In genomic region chr17:1782171-1782567, GRCh38 we compare ENCODE assay signal across 14 cellular contexts.
A peak's percentile ranks its signal among the peaks of the same experiment; 100 is the strongest.
DNase-seq lines count a peak whose midpoint lies in the region; ATAC-seq and TF ChIP-seq lines count a peak whose summit lies in the region.
"Had no signal": no experiment of that assay in that cellular context is flagged by ENCODE, and none has a peak within 500 bp of the region (broad histone marks: within the 10 kb centered on the region; RNA-seq: fewer than 3 reads in every experiment).

No MANE protein-coding gene starts in this region.

- H3K27ac Mint-ChIP-seq in dendritic cell treated with granulocyte-macrophage colony-stimulating factor and Interleukin-4, amounts not matched to agents 40 ng/mL and 50 ng/mL, for 4 days: peak overlapping the region; percentile 98

- H3K9me3 Mint-ChIP-seq in dendritic cell treated with granulocyte-macrophage colony-stimulating factor and Interleukin-4, amounts not matched to agents 40 ng/mL and 50 ng/mL, for 4 days: no peaks in the 10 kb centered on the region
- H3K9me3 Mint-ChIP-seq: CD4-positive, CD25-positive, alpha-beta regulatory T cell had no signal

- H3K36me3 Mint-ChIP-seq in dendritic cell treated with granulocyte-macrophage colony-stimulating factor and Interleukin-4, amounts not matched to agents 40 ng/mL and 50 ng/mL, for 4 days (ENCODE audit: low read depth): peaks cover 70% of the 10 kb centered on the region

- no peaks in the 10 kb centered on the region for H3K27me3 ChIP-seq in OCI-LY1 (ENCODE audit: insufficient read depth, low read length)
- no peaks in the 10 kb centered on the region for H3K27me3 ChIP-seq in muscle layer of duodenum (ENCODE audit: low read depth, low read length)

- H3K9me3 ChIP-seq in OCI-LY1 (ENCODE audit: low read length) (no peaks in the 10 kb centered on the region), muscle layer of duodenum (ENCODE audit: control insufficient read depth in 1 of 2, low read length in 2 of 2) (no peaks in the 10 kb centered on the region)

- no peaks in the 10 kb centered on the region for H3K9me2 ChIP-seq in OCI-LY1 (ENCODE audit: low read depth, low read length)

- peaks cover 44% of the 10 kb centered on the region for H3K4me1 Mint-ChIP-seq in dendritic cell treated with granulocyte-macrophage colony-stimulating factor and Interleukin-4, amounts not matched to agents 40 ng/mL and 50 ng/mL, for 4 days (ENCODE audit: low read depth)

- DNase-seq in substantia nigra (lab: John Stamatoyannopoulos, UW): no peak
- DNase-seq in stimulated activated CD4-positive, alpha-beta T cell treated with anti-CD3 and anti-CD28 coated beads, Interleukin-4, amount 100 ng/mL, for 4 hours: no peak
- DNase-seq in stimulated activated CD4-positive, alpha-beta T cell treated with anti-CD3 and anti-CD28 coated beads, Interleukin-1b, Interleukin-23, amount 100 ng/mL, for 48 hours: no peak
- DNase-seq: CD4-positive, CD25-positive, alpha-beta regulatory T cell; erythroblast; H7; NCI-H226; PC-9; stimulated activated CD4-positive, alpha-beta T cell treated with anti-CD3 and anti-CD28 coated beads, Interleukin-15, amount 100 ng/mL, for 24 hours had no signal

- no peak overlapping the region for H3K9ac ChIP-seq in OCI-LY1 (ENCODE audit: low read length)

- peak overlapping the region; percentile 69 for H3K4me3 Mint-ChIP-seq in dendritic cell treated with granulocyte-macrophage colony-stimulating factor and Interleukin-4, amounts not matched to agents 40 ng/mL and 50 ng/mL, for 4 days
- H3K4me3 Mint-ChIP-seq: CD4-positive, CD25-positive, alpha-beta regulatory T cell had no signal

- no peaks in the 10 kb centered on the region for H3F3A ChIP-seq in OCI-LY1 (ENCODE audit: insufficient read depth, low read length)

- H4K20me1 ChIP-seq in OCI-LY1 (ENCODE audit: insufficient read depth, low read length): no peaks in the 10 kb centered on the region

- H3K4me1 ChIP-seq in OCI-LY1 (ENCODE audit: insufficient read depth, low read length, severe bottlenecking): peaks cover 21% of the 10 kb centered on the region
- peaks cover 16 to 23% of the 10 kb centered on the region in 2 donors for H3K4me1 ChIP-seq in muscle layer of duodenum (ENCODE audit: control insufficient read depth in 1 of 2, insufficient read depth in 2 of 2, low read length in 2 of 2)

- H3K79me2 ChIP-seq in OCI-LY1 (ENCODE audit: insufficient read depth, low read length): no peaks in the 10 kb centered on the region

- TF ChIP-seq CTCF in OCI-LY1 (IDR thresholded peaks at IDR 0.05; ENCODE audit: low read length): no peak

- intact Hi-C loops in dendritic cell treated with granulocyte-macrophage colony-stimulating factor and Interleukin-4, amounts not matched to agents 40 ng/mL and 50 ng/mL, for 4 days (cut with micrococcal nuclease): loop anchor here (2.0 to 5.0 kb wide), 2 partner anchors 45 to 65 kb away; no protein-coding TSS in a partner anchor

- H3K36me3 ChIP-seq in OCI-LY1 (ENCODE audit: insufficient read depth, low read length) (peaks cover 87% of the 10 kb centered on the region), muscle layer of duodenum (ENCODE audit: control insufficient read depth in 1 of 2, insufficient read depth in 2 of 2, low read length in 2 of 2) (peaks cover 4 to 23% of the 10 kb centered on the region in 2 donors)

- H3K4me3 ChIP-seq in OCI-LY1 (ENCODE audit: low read depth, low read length, poor library complexity, severe bottlenecking) (no peak overlapping the region), muscle layer of duodenum (ENCODE audit: low read depth in 1 of 2, low read length in 2 of 2) (no peak overlapping the region)
- H3K4me3 ChIP-seq: PC-9 had no signal

- no peak overlapping the region for H2AFZ ChIP-seq in OCI-LY1 (ENCODE audit: low read length)
- H2AFZ ChIP-seq: PC-9 had no signal

- H3K27ac ChIP-seq in OCI-LY1 (ENCODE audit: low read depth, low read length, poor library complexity, severe bottlenecking) (peak overlapping the region; percentile 30), muscle layer of duodenum (ENCODE audit: low read length) (peak overlapping the region; percentile 95), substantia nigra (ENCODE audit: low read depth, low read length, poor library complexity, severe bottlenecking) (peak overlapping the region; percentile 51)
- H3K27ac ChIP-seq: PC-9 had no signal

- ATAC-seq in GM21619 (IDR thresholded peaks at IDR 0.05; ENCODE audit: unreplicated experiment) (no peak), HG02970 (IDR thresholded peaks at IDR 0.05; ENCODE audit: low FRiP score, unreplicated experiment) (no peak)

- H3K27me3 Mint-ChIP-seq in dendritic cell treated with granulocyte-macrophage colony-stimulating factor and Interleukin-4, amounts not matched to agents 40 ng/mL and 50 ng/mL, for 4 days: no peaks in the 10 kb centered on the region
- H3K27me3 Mint-ChIP-seq: CD4-positive, CD25-positive, alpha-beta regulatory T cell had no signal

- H3K4me2 ChIP-seq in OCI-LY1 (ENCODE audit: low read length): no peak overlapping the region
- H3K4me2 ChIP-seq: PC-9 had no signal

Comparison
In these comparisons a context has a peak if more than half of its experiments do, and no peak if none do; other contexts are left out.
1. H3K27ac ChIP-seq: peak in every context shown above with its lines; median percentile 95 in muscle layer of duodenum; 51 in substantia nigra; 30 in OCI-LY1.